ENCODE assay signal across 22 cellular contexts in the genomic region with DNA sequence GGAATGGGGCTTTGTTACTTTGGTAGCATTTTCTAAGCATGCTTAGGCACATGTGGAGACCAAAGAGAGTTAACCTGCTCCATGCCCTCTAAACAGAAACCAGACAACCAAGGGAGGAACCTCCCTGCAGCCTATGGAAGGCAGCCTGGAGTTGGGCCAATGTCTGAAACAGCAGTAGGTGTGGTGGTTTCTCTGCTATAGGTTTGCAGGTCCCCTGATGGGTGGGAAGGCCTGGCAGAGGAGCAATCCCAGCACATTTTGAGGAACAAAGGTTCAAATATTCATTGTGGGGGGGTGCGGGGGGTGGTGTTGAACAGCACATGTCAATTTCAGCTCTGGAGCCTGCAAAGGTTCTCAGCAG.
"Had no signal": no experiment of that assay in that cellular context is flagged by ENCODE, and none has a peak within 500 bp of the region (broad histone marks: within the 10 kb centered on the region; RNA-seq: fewer than 3 reads in every experiment).

No MANE protein-coding gene starts in this region.

- H3K27me3 ChIP-seq: hepatocyte, uterus had no signal

- ATAC-seq: activated CD8-positive, alpha-beta memory T cell treated with anti-CD3 and anti-CD28 coated beads, Interleukin-2, amount 10 ng/mL, durations not matched to agents 7 days and 5 days; foreskin keratinocyte; naive thymus-derived CD4-positive, alpha-beta T cell; stimulated activated memory B cell treated with anti-CD40 and anti-IgM and Interleukin-4, amounts not matched to agents 10 μg/mL and 1 μg/mL and 100 μg/mL, for 72 hours; T-cell; WTC11 had no signal

- H3K9me3 Mint-ChIP-seq: activated naive CD4-positive, alpha-beta T cell treated with anti-CD3 and anti-CD28 coated beads, Interleukin-2, amount 50 U/mL, for 24 hours; dendritic cell treated with granulocyte-macrophage colony-stimulating factor and Interleukin-4, amounts not matched to agents 40 ng/mL and 50 ng/mL, for 4 days; stimulated activated memory B cell treated with anti-CD40 and anti-IgM and Interleukin-4, amounts not matched to agents 10 μg/mL and 1 μg/mL and 100 μg/mL, for 72 hours; T-cell; WTC11 had no signal

- H3K36me3 ChIP-seq: uterus had no signal

- H3K4me3 Mint-ChIP-seq: activated CD4-positive, alpha-beta T cell treated with anti-CD3 and anti-CD28 coated beads for 36 hours; activated CD8-positive, alpha-beta memory T cell treated with anti-CD3 and anti-CD28 coated beads, Interleukin-2, amount 10 ng/mL, durations not matched to agents 7 days and 5 days; activated naive CD4-positive, alpha-beta T cell treated with anti-CD3 and anti-CD28 coated beads, Interleukin-2, amount 50 U/mL, for 24 hours; dendritic cell treated with granulocyte-macrophage colony-stimulating factor and Interleukin-4, amounts not matched to agents 40 ng/mL and 50 ng/mL, for 4 days; naive thymus-derived CD4-positive, alpha-beta T cell; stimulated activated memory B cell treated with anti-CD40 and anti-IgM and Interleukin-4, amounts not matched to agents 10 μg/mL and 1 μg/mL and 100 μg/mL, for 72 hours; T-cell; WTC11 had no signal

- H3K9ac ChIP-seq: parathyroid adenoma had no signal

- H3K36me3 Mint-ChIP-seq: activated CD8-positive, alpha-beta memory T cell treated with anti-CD3 and anti-CD28 coated beads, Interleukin-2, amount 10 ng/mL, durations not matched to agents 7 days and 5 days; naive thymus-derived CD4-positive, alpha-beta T cell; stimulated activated memory B cell treated with anti-CD40 and anti-IgM and Interleukin-4, amounts not matched to agents 10 μg/mL and 1 μg/mL and 100 μg/mL, for 72 hours; T-cell; WTC11 had no signal

- H3K4me1 ChIP-seq: foreskin keratinocyte, parathyroid adenoma, uterus had no signal

- H3K27ac Mint-ChIP-seq: activated CD8-positive, alpha-beta memory T cell treated with anti-CD3 and anti-CD28 coated beads, Interleukin-2, amount 10 ng/mL, durations not matched to agents 7 days and 5 days; activated naive CD4-positive, alpha-beta T cell treated with anti-CD3 and anti-CD28 coated beads, Interleukin-2, amount 50 U/mL, for 24 hours; dendritic cell treated with granulocyte-macrophage colony-stimulating factor and Interleukin-4, amounts not matched to agents 40 ng/mL and 50 ng/mL, for 4 days; naive thymus-derived CD4-positive, alpha-beta T cell; stimulated activated memory B cell treated with anti-CD40 and anti-IgM and Interleukin-4, amounts not matched to agents 10 μg/mL and 1 μg/mL and 100 μg/mL, for 72 hours; T-cell; WTC11 had no signal

- DNase-seq: activated CD4-positive, alpha-beta T cell treated with anti-CD3 and anti-CD28 coated beads for 36 hours; activated CD4-positive, alpha-beta T cell treated with anti-CD3 and anti-CD28 coated beads, Interleukin-2, amount 50 U/mL, for 48 hours; activated CD8-positive, alpha-beta memory T cell treated with anti-CD3 and anti-CD28 coated beads, Interleukin-2, amount 10 ng/mL, durations not matched to agents 7 days and 5 days; activated effector memory CD4-positive, alpha-beta T cell treated with Interleukin-2 at 50 U/mL for 16 hours; activated T-cell treated with anti-CD3 and anti-CD28 coated beads, Interleukin-2, amount 50 U/mL, for 1 hour; cerebellar nuclear complex; effector CD8-positive, alpha-beta T cell; foreskin keratinocyte; mesenchymal stem cell; naive thymus-derived CD4-positive, alpha-beta T cell; stimulated activated CD4-positive, alpha-beta T cell treated with anti-CD3 and anti-CD28 coated beads, Interleukin-4, amount 100 ng/mL, for 4 hours; T-cell; uterus had no signal

- H3K4me1 Mint-ChIP-seq: activated CD4-positive, alpha-beta T cell treated with anti-CD3 and anti-CD28 coated beads for 36 hours; activated CD8-positive, alpha-beta memory T cell treated with anti-CD3 and anti-CD28 coated beads, Interleukin-2, amount 10 ng/mL, durations not matched to agents 7 days and 5 days; activated naive CD4-positive, alpha-beta T cell treated with anti-CD3 and anti-CD28 coated beads, Interleukin-2, amount 50 U/mL, for 24 hours; naive thymus-derived CD4-positive, alpha-beta T cell; stimulated activated memory B cell treated with anti-CD40 and anti-IgM and Interleukin-4, amounts not matched to agents 10 μg/mL and 1 μg/mL and 100 μg/mL, for 72 hours; T-cell had no signal

- H3K4me3 ChIP-seq: hepatocyte, uterus had no signal

- H3K27ac ChIP-seq: foreskin keratinocyte, hepatocyte, parathyroid adenoma, uterus had no signal

- H3K27me3 Mint-ChIP-seq: activated naive CD4-positive, alpha-beta T cell treated with anti-CD3 and anti-CD28 coated beads, Interleukin-2, amount 50 U/mL, for 24 hours; dendritic cell treated with granulocyte-macrophage colony-stimulating factor and Interleukin-4, amounts not matched to agents 40 ng/mL and 50 ng/mL, for 4 days had no signal

- H3K9me3 ChIP-seq: uterus had no signal

- FAIRE-seq: astrocyte, bronchial epithelial cell, endothelial cell of umbilical vein had no signal
